ENCODE assay signal across 8 cellular contexts in the genomic region with DNA sequence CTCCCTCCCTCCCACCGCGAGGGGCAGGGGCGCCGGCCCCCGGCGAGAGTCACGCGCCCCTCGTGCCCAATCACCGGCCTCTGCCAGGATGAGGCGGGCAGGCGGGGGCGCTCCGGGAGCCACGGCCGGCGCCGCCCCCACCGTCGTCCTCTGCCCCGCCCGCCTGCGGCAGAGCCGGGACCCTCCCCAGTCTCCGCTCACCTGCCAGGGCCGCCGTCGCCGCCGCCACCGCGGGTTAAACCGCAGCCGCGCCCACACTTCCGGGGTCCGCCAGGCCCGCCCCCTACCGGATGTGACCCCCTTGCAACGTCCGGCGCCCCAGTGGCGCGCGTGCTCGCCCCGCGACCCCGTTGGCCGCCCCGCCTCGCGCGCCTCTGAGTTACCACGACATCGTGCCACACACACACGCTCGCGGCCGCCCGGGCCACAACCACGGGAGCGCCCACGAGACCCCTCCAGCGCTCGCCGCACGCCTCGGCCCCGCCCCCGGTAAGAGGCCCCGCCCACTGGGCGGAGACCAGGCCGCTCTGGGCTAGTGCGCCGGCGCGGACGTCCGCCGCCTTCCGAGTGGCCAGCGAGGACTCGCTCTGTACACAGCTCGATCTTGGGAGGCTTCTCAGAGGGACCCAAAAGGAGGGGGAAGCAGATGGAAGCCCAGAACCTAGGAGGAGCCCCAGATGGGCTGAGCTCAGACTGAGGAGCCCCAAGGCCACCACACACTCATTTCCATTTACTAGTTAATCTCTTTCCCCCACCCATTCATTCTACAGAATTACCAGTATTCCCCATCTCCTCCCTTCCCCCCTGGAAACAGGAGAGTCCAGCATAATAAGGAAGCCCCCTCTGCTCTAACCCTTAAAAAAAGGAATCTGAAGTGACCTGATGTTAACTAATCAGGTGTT. TPM values are rescaled to one million over a fixed set of nuclear protein-coding genes. Genes with fewer than 3 reads are reported as not detected.
DNase-seq lines count a peak whose midpoint lies in the region; ATAC-seq lines count a peak whose summit lies in the region.

A gene (minus strand): TSS at position 237 of the 902 bp plus-strand sequence. CDS start 22,597 bp downstream, outside the sequence.

- no peaks in the 10 kb centered on the region for H3K27me3 Mint-ChIP-seq in IgD-negative memory B cell

- peak within 1 kb of the TSS; percentile 94 to 97 (median 97) for H3K27ac Mint-ChIP-seq in IgD-negative memory B cell

- peak; percentile 72 for ATAC-seq in GM21576 (IDR thresholded peaks at IDR 0.05; ENCODE audit: unreplicated experiment)

- H3K36me3 Mint-ChIP-seq in IgD-negative memory B cell = no peaks in the 10 kb centered on the region

- peaks cover 42 to 55% (median 52%) of the 10 kb centered on the region in 3 donors for H3K4me1 Mint-ChIP-seq in IgD-negative memory B cell

- peaks cover 0 to 1% (median 0%) of the 10 kb centered on the region in 3 donors for H3K9me3 Mint-ChIP-seq in IgD-negative memory B cell

- peak within 1 kb of the TSS; percentile 90 to 99 (median 95) for H3K4me3 Mint-ChIP-seq in IgD-negative memory B cell

- peak; percentile 82 for DNase-seq in DMS153 (lab: John Stamatoyannopoulos, UW)
- DNase-seq in OCI-M2 (lab: John Stamatoyannopoulos, UW; ENCODE audit: unreplicated experiment) = peak; percentile 51
- peak; percentile 93 for DNase-seq in activated T-cell treated with anti-CD3 and anti-CD28 coated beads, Interleukin-2, amount 50 U/mL, for 1 hour
- peak; percentile 22 for DNase-seq in epithelial cell of prostate (ENCODE audit: low read depth, low spot score)
- DNase-seq in mucosa of gallbladder (ENCODE audit: low spot score) = peak; percentile 91
- peak; percentile 92 for DNase-seq in stimulated activated CD8-positive, alpha-beta memory T cell treated with anti-CD3 and anti-CD28 coated beads, Interleukin-4, amount 100 ng/mL, for 24 hours (ENCODE audit: low read depth)

- peak within 1 kb of the TSS; percentile 94 for H3K27ac ChIP-seq in epithelial cell of prostate

RNA-seq across cellular contexts. Expression of the gene that starts here (rescaled TPM):
- polyA plus RNA-seq in IgD-negative memory B cell = 2.0 TPM
- 34.5 TPM for total RNA-seq in mucosa of gallbladder

Comparison
In these comparisons a context has a peak if more than half of its experiments do, and no peak if none do; other contexts are left out.
1. Peak in every context shown above with its lines: DNase-seq, ATAC-seq and H3K27ac ChIP-seq.
2. DNase-seq: peak in every context shown above with its lines; median percentile 93 in activated T-cell treated with anti-CD3 and anti-CD28 coated beads, Interleukin-2, amount 50 U/mL, for 1 hour; 92 in stimulated activated CD8-positive, alpha-beta memory T cell treated with anti-CD3 and anti-CD28 coated beads, Interleukin-4, amount 100 ng/mL, for 24 hours; 91 in mucosa of gallbladder; 82 in DMS153; 51 in OCI-M2; 22 in epithelial cell of prostate.